22 cellular contexts compared by ENCODE assay signal in the genomic region with DNA sequence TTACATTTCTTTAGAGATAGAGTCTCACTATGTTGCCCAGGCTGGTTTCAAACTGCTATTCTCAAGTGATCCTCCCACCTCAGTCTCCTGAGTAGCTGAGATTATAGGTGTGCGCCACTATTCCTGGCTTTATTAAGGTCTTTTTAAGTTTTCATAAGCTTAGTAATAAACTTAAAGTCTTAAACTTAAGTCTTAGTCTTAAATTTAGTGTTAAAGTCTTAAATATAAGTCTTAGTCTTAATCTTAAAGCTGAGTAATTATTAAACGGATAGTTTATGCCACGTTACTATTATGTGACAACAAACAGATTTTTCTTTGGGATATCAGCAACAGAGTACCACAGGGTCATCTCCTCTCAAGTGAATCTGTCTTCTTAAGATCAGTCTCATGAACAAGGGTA.
"Had no signal": no experiment of that assay in that cellular context is flagged by ENCODE, and none has a peak within 500 bp of the region (broad histone marks: within the 10 kb centered on the region; RNA-seq: fewer than 3 reads in every experiment).

No MANE protein-coding gene starts in this region.

- H3K4me3 ChIP-seq: cardiac muscle cell, MG63 had no signal

- H3K27me3 ChIP-seq: brain microvascular endothelial cell, cardiac muscle cell, MG63 had no signal

- DNase-seq: activated CD4-positive, alpha-beta memory T cell treated with anti-CD3 and anti-CD28 coated beads for 36 hours; activated CD4-positive, alpha-beta T cell treated with anti-CD3 and anti-CD28 coated beads, Interleukin-2, amount 10 ng/mL, durations not matched to agents 7 days and 5 days; activated CD4-positive, CD25-positive, alpha-beta regulatory T cell; activated CD8-positive, alpha-beta memory T cell treated with anti-CD3 and anti-CD28 coated beads for 24 hours; activated gamma-delta T cell; activated naive CD4-positive, alpha-beta T cell treated with anti-CD3 and anti-CD28 coated beads for 36 hours; activated T-cell treated with anti-CD3 and anti-CD28 coated beads, Interleukin-2, amount 50 U/mL, for 48 hours; amygdala; brain microvascular endothelial cell; MG63; NCI-H1105; NCI-H1436; NCI-H187; NCI-H2081 treated with DMSO at 0.1 percent for 48 hours; NCI-H446; NCI-H524; SIG-M5; T-helper 17 cell; T-helper 9 cell had no signal

- H3K36me3 ChIP-seq: brain microvascular endothelial cell, cardiac muscle cell, MG63 had no signal

- ATAC-seq: activated T-helper 17 cell treated with anti-CD3 and anti-CD28 coated beads, Interleukin-2, amount 50 U/mL, for 72 hours; T-helper 17 cell had no signal

- H3K9me3 Mint-ChIP-seq: activated CD4-positive, alpha-beta memory T cell treated with anti-CD3 and anti-CD28 coated beads for 36 hours; activated CD4-positive, alpha-beta T cell treated with anti-CD3 and anti-CD28 coated beads, Interleukin-2, amount 10 ng/mL, durations not matched to agents 7 days and 5 days; activated naive CD4-positive, alpha-beta T cell treated with anti-CD3 and anti-CD28 coated beads for 36 hours; activated T-helper 17 cell treated with anti-CD3 and anti-CD28 coated beads, Interleukin-2, amount 50 U/mL, for 72 hours had no signal

- H3K36me3 Mint-ChIP-seq: activated CD4-positive, alpha-beta memory T cell treated with anti-CD3 and anti-CD28 coated beads for 36 hours had no signal

- H3K4me3 Mint-ChIP-seq: activated CD4-positive, alpha-beta memory T cell treated with anti-CD3 and anti-CD28 coated beads for 36 hours; activated CD4-positive, alpha-beta T cell treated with anti-CD3 and anti-CD28 coated beads, Interleukin-2, amount 10 ng/mL, durations not matched to agents 7 days and 5 days; activated naive CD4-positive, alpha-beta T cell treated with anti-CD3 and anti-CD28 coated beads for 36 hours; activated naive CD8-positive, alpha-beta T cell; activated T-helper 17 cell treated with anti-CD3 and anti-CD28 coated beads, Interleukin-2, amount 50 U/mL, for 72 hours; T-helper 17 cell had no signal

- H3K27ac Mint-ChIP-seq: activated CD4-positive, alpha-beta memory T cell treated with anti-CD3 and anti-CD28 coated beads for 36 hours; activated CD4-positive, alpha-beta T cell treated with anti-CD3 and anti-CD28 coated beads, Interleukin-2, amount 10 ng/mL, durations not matched to agents 7 days and 5 days; activated naive CD4-positive, alpha-beta T cell treated with anti-CD3 and anti-CD28 coated beads for 36 hours; activated naive CD8-positive, alpha-beta T cell; activated T-helper 17 cell treated with anti-CD3 and anti-CD28 coated beads, Interleukin-2, amount 50 U/mL, for 72 hours; T-helper 17 cell had no signal

- H3K27me3 Mint-ChIP-seq: activated CD4-positive, alpha-beta memory T cell treated with anti-CD3 and anti-CD28 coated beads for 36 hours; activated CD4-positive, alpha-beta T cell treated with anti-CD3 and anti-CD28 coated beads, Interleukin-2, amount 10 ng/mL, durations not matched to agents 7 days and 5 days; activated naive CD8-positive, alpha-beta T cell; activated T-helper 17 cell treated with anti-CD3 and anti-CD28 coated beads, Interleukin-2, amount 50 U/mL, for 72 hours; T-helper 17 cell had no signal

- H3K27ac ChIP-seq: brain microvascular endothelial cell, cardiac muscle cell had no signal

- H3K9me3 ChIP-seq: MG63 had no signal
